8 cellular contexts compared by ENCODE assay signal in the genomic region with DNA sequence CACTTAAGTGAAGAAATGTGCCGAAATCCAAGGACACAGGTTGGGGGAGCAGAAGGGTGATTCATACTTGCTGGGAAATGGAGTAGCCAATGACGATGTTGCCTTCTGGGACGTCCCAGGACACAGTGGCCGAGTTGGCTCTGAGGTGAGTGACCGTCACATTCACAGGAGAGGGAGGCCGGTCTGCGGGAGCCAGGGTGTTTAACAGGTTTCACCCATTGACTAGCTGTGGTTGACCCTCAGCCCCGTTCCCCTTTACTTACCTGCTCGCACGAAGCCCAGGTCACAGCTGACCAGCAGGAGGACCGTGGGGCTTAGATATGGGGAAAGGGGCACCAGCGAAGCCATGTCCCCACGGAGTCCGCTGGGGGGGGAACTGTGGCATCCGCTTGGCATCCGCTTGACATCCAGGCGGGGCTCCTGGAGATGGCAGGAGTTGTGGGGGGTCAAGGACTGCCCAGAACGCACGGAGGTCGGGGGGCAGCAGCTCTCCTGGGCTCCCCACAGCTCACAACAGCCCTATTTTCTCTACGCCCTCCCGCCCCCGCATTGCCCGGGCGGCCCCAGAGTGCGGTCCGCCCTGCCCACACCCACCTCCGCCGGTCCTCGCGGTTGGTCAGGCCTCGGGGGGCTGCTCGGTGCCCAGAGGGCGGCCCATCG. TPM values are rescaled to one million over a fixed set of nuclear protein-coding genes. Genes with fewer than 3 reads are reported as not detected.
DNase-seq lines count a peak whose midpoint lies in the region; ATAC-seq and TF ChIP-seq lines count a peak whose summit lies in the region.

No MANE protein-coding gene starts in this region.

- H3K36me3 ChIP-seq in liver (ENCODE audit: control insufficient read depth in 4 of 4, insufficient read depth in 3 of 4, low read depth in 1 of 4, low read length in 3 of 4) (peaks cover 7 to 19% (median 12%) of the 10 kb centered on the region in 4 donors), subcutaneous abdominal adipose tissue (ENCODE audit: control insufficient read depth in 5 of 5, insufficient read depth in 5 of 5, low read length in 5 of 5) (peaks cover 0 to 17% (median 8%) of the 10 kb centered on the region in 5 donors)

- H3K4me1 ChIP-seq in liver (ENCODE audit: control insufficient read depth in 4 of 4, insufficient read depth in 4 of 4, low read length in 3 of 4), result peaks cover 8 to 54% (median 29%) of the 10 kb centered on the region in 4 donors
- peaks cover 3 to 26% (median 21%) of the 10 kb centered on the region in 5 donors for H3K4me1 ChIP-seq in subcutaneous abdominal adipose tissue (ENCODE audit: control insufficient read depth in 5 of 5, insufficient read depth in 5 of 5, low read length in 5 of 5)

- H3K4me3 ChIP-seq in liver (ENCODE audit: low read depth in 1 of 3, low read length in 3 of 3) (peak overlapping the region; percentile 78 to 87 (median 82)), subcutaneous abdominal adipose tissue (ENCODE audit: low read depth in 1 of 5, low read length in 5 of 5) (peak overlapping the region; percentile 72 to 82 (median 74))

- no peaks in the 10 kb centered on the region for H3K36me3 Mint-ChIP-seq in activated CD4-positive, alpha-beta T cell treated with anti-CD3 and anti-CD28 coated beads, Interleukin-2, amount 10 ng/mL, durations not matched to agents 24 days and 14 days (ENCODE audit: low read depth)

- DNase-seq in activated CD4-positive, alpha-beta T cell treated with anti-CD3 and anti-CD28 coated beads, Interleukin-2, amount 10 ng/mL, durations not matched to agents 24 days and 14 days, result no peak
- no peak for DNase-seq in activated CD4-positive, alpha-beta T cell treated with anti-CD3 and anti-CD28 coated beads for 48 hours
- DNase-seq in caudate nucleus (lab: John Stamatoyannopoulos, UW) (peak in 9 of 61 donors; percentile 11 to 84 (median 36)), SIG-M5 (lab: John Stamatoyannopoulos, UW) (no peak), DMS 273 (lab: John Stamatoyannopoulos, UW; ENCODE audit: unreplicated experiment) (no peak)

- no peak for TF ChIP-seq CTCF in liver (IDR thresholded peaks at IDR 0.05; ENCODE audit: low read depth, low read length, missing input control)

- H3K27me3 Mint-ChIP-seq in activated CD4-positive, alpha-beta T cell treated with anti-CD3 and anti-CD28 coated beads, Interleukin-2, amount 10 ng/mL, durations not matched to agents 24 days and 14 days, result peaks cover 55% of the 10 kb centered on the region

- no peak overlapping the region for H3K27ac Mint-ChIP-seq in activated CD4-positive, alpha-beta T cell treated with anti-CD3 and anti-CD28 coated beads, Interleukin-2, amount 10 ng/mL, durations not matched to agents 24 days and 14 days

- no peaks in the 10 kb centered on the region for H3K9me3 Mint-ChIP-seq in activated CD4-positive, alpha-beta T cell treated with anti-CD3 and anti-CD28 coated beads, Interleukin-2, amount 10 ng/mL, durations not matched to agents 24 days and 14 days

- intact Hi-C loops in activated CD4-positive, alpha-beta T cell treated with anti-CD3 and anti-CD28 coated beads, Interleukin-2, amount 10 ng/mL, durations not matched to agents 24 days and 14 days (cut with micrococcal nuclease), result loop anchor here (10.0 kb wide), 1 partner anchor 170 kb away; a partner anchor contains a TSS

- peak overlapping the region; percentile 59 for H3K4me3 Mint-ChIP-seq in activated CD4-positive, alpha-beta T cell treated with anti-CD3 and anti-CD28 coated beads, Interleukin-2, amount 10 ng/mL, durations not matched to agents 24 days and 14 days

- H3K9me3 ChIP-seq in liver (ENCODE audit: control insufficient read depth in 4 of 4, low read length in 3 of 4), result no peaks in the 10 kb centered on the region
- H3K9me3 ChIP-seq in subcutaneous abdominal adipose tissue (ENCODE audit: control insufficient read depth in 5 of 5, low read length in 5 of 5), result no peaks in the 10 kb centered on the region

- peak overlapping the region; percentile 28 for H3K27ac ChIP-seq in caudate nucleus (ENCODE audit: low read depth, low read length)
- H3K27ac ChIP-seq in liver (ENCODE audit: low read depth in 1 of 2, low read length in 2 of 2), result peak overlapping the region; percentile 90 to 97
- H3K27ac ChIP-seq in subcutaneous abdominal adipose tissue (ENCODE audit: low read depth, low read length), result peak overlapping the region; percentile 88

- H3K27me3 ChIP-seq in liver (ENCODE audit: control insufficient read depth in 4 of 4, insufficient read depth in 4 of 4, low read length in 3 of 4) (no peaks in the 10 kb centered on the region), subcutaneous abdominal adipose tissue (ENCODE audit: control insufficient read depth in 5 of 5, insufficient read depth in 4 of 5, low read length in 5 of 5) (peaks cover 0 to 10% (median 0%) of the 10 kb centered on the region in 5 donors)

- no peak for ATAC-seq in HG02884 (IDR thresholded peaks at IDR 0.05; ENCODE audit: unreplicated experiment)

- 10% methylated on average over 35 of the region's 35 CpGs for WGBS in liver

- peak overlapping the region; percentile 59 to 70 for H3K9ac ChIP-seq in liver (ENCODE audit: low read depth in 1 of 2, low read length in 2 of 2)
- H3K9ac ChIP-seq in subcutaneous abdominal adipose tissue (ENCODE audit: low read length in 5 of 5), result peak overlapping the region; percentile 73 to 89 (median 81)

- peak; percentile 10 to 26 for TF ChIP-seq RAD21 in liver (IDR thresholded peaks at IDR 0.05)

- peaks cover 19% of the 10 kb centered on the region for H3K4me1 Mint-ChIP-seq in activated CD4-positive, alpha-beta T cell treated with anti-CD3 and anti-CD28 coated beads, Interleukin-2, amount 10 ng/mL, durations not matched to agents 24 days and 14 days

TF ChIP-seq in liver, 16 proteins besides CTCF, POLR2A, EP300 and RAD21 (continues in another document):
- no peak for TF ChIP-seq HNF4G (IDR thresholded peaks at IDR 0.05)
- TF ChIP-seq, protein P1, sequence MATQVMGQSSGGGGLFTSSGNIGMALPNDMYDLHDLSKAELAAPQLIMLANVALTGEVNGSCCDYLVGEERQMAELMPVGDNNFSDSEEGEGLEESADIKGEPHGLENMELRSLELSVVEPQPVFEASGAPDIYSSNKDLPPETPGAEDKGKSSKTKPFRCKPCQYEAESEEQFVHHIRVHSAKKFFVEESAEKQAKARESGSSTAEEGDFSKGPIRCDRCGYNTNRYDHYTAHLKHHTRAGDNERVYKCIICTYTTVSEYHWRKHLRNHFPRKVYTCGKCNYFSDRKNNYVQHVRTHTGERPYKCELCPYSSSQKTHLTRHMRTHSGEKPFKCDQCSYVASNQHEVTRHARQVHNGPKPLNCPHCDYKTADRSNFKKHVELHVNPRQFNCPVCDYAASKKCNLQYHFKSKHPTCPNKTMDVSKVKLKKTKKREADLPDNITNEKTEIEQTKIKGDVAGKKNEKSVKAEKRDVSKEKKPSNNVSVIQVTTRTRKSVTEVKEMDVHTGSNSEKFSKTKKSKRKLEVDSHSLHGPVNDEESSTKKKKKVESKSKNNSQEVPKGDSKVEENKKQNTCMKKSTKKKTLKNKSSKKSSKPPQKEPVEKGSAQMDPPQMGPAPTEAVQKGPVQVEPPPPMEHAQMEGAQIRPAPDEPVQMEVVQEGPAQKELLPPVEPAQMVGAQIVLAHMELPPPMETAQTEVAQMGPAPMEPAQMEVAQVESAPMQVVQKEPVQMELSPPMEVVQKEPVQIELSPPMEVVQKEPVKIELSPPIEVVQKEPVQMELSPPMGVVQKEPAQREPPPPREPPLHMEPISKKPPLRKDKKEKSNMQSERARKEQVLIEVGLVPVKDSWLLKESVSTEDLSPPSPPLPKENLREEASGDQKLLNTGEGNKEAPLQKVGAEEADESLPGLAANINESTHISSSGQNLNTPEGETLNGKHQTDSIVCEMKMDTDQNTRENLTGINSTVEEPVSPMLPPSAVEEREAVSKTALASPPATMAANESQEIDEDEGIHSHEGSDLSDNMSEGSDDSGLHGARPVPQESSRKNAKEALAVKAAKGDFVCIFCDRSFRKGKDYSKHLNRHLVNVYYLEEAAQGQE (IDR thresholded peaks at IDR 0.05), result no peak
- TF ChIP-seq FOXA1 (IDR thresholded peaks at IDR 0.05), result peak; percentile 49
- TF ChIP-seq, protein P2, sequence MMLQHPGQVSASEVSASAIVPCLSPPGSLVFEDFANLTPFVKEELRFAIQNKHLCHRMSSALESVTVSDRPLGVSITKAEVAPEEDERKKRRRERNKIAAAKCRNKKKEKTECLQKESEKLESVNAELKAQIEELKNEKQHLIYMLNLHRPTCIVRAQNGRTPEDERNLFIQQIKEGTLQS (IDR thresholded peaks at IDR 0.05), result peak; percentile 88
- no peak for TF ChIP-seq NR2F2 (IDR thresholded peaks at IDR 0.05)
- no peak for TF ChIP-seq FOXA2 (IDR thresholded peaks at IDR 0.05)
- TF ChIP-seq YY1 (IDR thresholded peaks at IDR 0.05), result peak; percentile 93
- TF ChIP-seq, protein P3, sequence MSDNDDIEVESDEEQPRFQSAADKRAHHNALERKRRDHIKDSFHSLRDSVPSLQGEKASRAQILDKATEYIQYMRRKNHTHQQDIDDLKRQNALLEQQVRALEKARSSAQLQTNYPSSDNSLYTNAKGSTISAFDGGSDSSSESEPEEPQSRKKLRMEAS (IDR thresholded peaks at IDR 0.05), result peak; percentile 63
- no peak for TF ChIP-seq GABPA (IDR thresholded peaks at IDR 0.05 in 1 of 2, conservative IDR thresholded peaks at IDR 0.05 in 1 of 2)
- peak; percentile 95 for TF ChIP-seq RXRA (IDR thresholded peaks at IDR 0.05)
- TF ChIP-seq TAF1 (conservative IDR thresholded peaks at IDR 0.05), result no peak

RNA-seq across cellular contexts. Expression of a gene that starts 0.6 kb away (rescaled TPM):
- not detected in 2 replicates for total RNA-seq in activated CD4-positive, alpha-beta T cell treated with anti-CD3 and anti-CD28 coated beads, Interleukin-2, amount 10 ng/mL, durations not matched to agents 24 days and 14 days
- 10 to 100 TPM; 11.4 to 51.0 TPM for total RNA-seq in liver
- 100 to 1,000 TPM in 1 of 2 donors, 10 to 100 TPM in 1; 32.6 to 165 TPM for polyA plus RNA-seq in liver

RNA-seq across cellular contexts. Expression of a gene that starts 2.2 kb away (rescaled TPM):
- total RNA-seq in activated CD4-positive, alpha-beta T cell treated with anti-CD3 and anti-CD28 coated beads, Interleukin-2, amount 10 ng/mL, durations not matched to agents 24 days and 14 days, result not detected in 2 replicates
- total RNA-seq in liver, result 100 to 1,000 TPM in 1 of 2 donors, 1 to 10 TPM in 1; 9.6 to 173 TPM
- polyA plus RNA-seq in liver, result 10 to 100 TPM; 71.0 to 87.8 TPM

RNA-seq across cellular contexts. Expression of a gene that starts 4.9 kb away (rescaled TPM):
- 12.4 and 12.9 TPM in 2 replicates for total RNA-seq in activated CD4-positive, alpha-beta T cell treated with anti-CD3 and anti-CD28 coated beads, Interleukin-2, amount 10 ng/mL, durations not matched to agents 24 days and 14 days
- total RNA-seq in liver, result 1 to 10 TPM; 9.7 to 9.8 TPM
- 1 to 10 TPM; 2.6 to 2.9 TPM for polyA plus RNA-seq in liver

RNA-seq across cellular contexts. Expression of a gene that starts 52.2 kb away (rescaled TPM):
- total RNA-seq in activated CD4-positive, alpha-beta T cell treated with anti-CD3 and anti-CD28 coated beads, Interleukin-2, amount 10 ng/mL, durations not matched to agents 24 days and 14 days, result 4.6 and 5.2 TPM in 2 replicates
- total RNA-seq in liver, result 1 to 10 TPM; 1.8 to 2.8 TPM
- polyA plus RNA-seq in liver, result 10 to 100 TPM in 1 of 2 donors, 1 to 10 TPM in 1; 6.7 to 12.7 TPM

Comparison
In these comparisons a context has a peak if more than half of its experiments do, and no peak if none do; other contexts are left out.
1. H3K27ac ChIP-seq: peak in every context shown above with its lines; median percentile 94 in liver; 88 in subcutaneous abdominal adipose tissue; 28 in caudate nucleus.
2. RNA of a gene that starts 0.6 kb away (total RNA-seq): 11.4 to 51.0 TPM in liver; not detected in activated CD4-positive, alpha-beta T cell treated with anti-CD3 and anti-CD28 coated beads, Interleukin-2, amount 10 ng/mL, durations not matched to agents 24 days and 14 days; every median in the first group is over 10 times any median in the second.
3. RNA of a gene that starts 2.2 kb away (total RNA-seq): 9.6 to 173 TPM in liver; not detected in activated CD4-positive, alpha-beta T cell treated with anti-CD3 and anti-CD28 coated beads, Interleukin-2, amount 10 ng/mL, durations not matched to agents 24 days and 14 days; every median in the first group is over 10 times any median in the second.